22 cellular contexts compared by ENCODE assay signal in the genomic region with DNA sequence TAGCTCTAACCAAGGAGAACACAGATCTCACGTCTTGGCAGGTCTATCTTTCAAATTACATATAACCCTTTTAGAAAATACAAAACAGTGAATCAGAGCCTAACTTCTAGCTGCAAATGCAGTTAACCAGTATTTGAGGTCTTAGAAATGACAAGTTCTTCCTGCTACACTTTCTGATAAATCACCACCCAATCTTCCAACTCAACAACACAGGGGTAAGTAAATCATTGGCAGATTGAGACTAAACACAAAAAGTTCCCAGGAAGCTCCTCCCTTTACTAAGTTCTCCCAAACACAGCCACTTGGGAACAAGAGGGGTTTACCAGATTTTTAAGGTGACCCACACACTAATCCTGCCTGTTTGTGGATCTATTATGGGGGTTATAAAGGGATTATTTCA. TPM values are rescaled to one million over a fixed set of nuclear protein-coding genes. Genes with fewer than 3 reads are reported as not detected.
"Had no signal": no experiment of that assay in that cellular context is flagged by ENCODE, and none has a peak within 500 bp of the region (broad histone marks: within the 10 kb centered on the region; RNA-seq: fewer than 3 reads in every experiment).

A gene (minus strand): TSS at position 152 of the 400 bp plus-strand sequence. CDS start 1,134 bp downstream, outside the sequence.

- H3K36me3 ChIP-seq: MG63, SJSA1 had no signal

- H3K9me3 ChIP-seq: MG63, SJSA1 had no signal

- ATAC-seq: HepG2 had no signal

- DNase-seq: IMR-90, Karpas-422, KG1, MG63, NCI-H1092, NCI-H1105 treated with DMSO at 0.1 percent for 48 hours, NCI-H1417 treated with DMSO at 0.1 percent for 48 hours, NCI-H187, NCI-H2029 treated with DMSO at 0.1 percent for 48 hours, NCI-H2171 treated with DMSO at 0.1 percent for 48 hours, NCI-H345, NCI-H524, NCI-H69, NCI-H774, Right ventricle myocardium superior, RPMI8226, SIG-M5 had no signal

- H3K4me1 ChIP-seq: SJSA1 had no signal

- H3K4me3 ChIP-seq: MG63, SJSA1, SK-N-MC had no signal

- H3K27ac ChIP-seq: SJSA1, SK-N-MC had no signal

RNA-seq across cellular contexts. Expression of the gene that starts here (rescaled TPM):
- total RNA-seq: HepG2, HT1080, IMR-90, NCI-H460, Right ventricle myocardium superior, SJSA1 had no signal
- polyA plus RNA-seq: HepG2, IMR-90 had no signal
